ENCODE assay signal across 23 cellular contexts in the genomic region with DNA sequence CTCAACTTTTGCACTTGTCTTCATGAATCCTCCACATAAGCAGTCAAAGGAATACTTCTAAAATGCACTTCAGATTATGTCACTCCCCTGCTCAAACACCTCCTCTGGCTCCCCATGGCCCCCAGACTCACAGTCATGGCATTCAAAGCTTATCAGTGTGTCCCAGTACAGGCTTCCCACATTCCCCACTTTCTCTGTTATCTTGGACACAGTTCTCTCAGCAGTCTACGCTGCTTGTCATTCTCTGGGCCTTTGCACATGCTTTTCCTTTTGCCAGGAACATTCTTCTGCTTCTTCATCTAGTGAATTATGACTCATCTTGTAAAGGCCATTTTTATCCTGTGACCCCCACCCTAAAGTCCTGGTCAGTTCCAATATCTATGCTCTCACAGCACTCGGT. TPM values are rescaled to one million over a fixed set of nuclear protein-coding genes. Genes with fewer than 3 reads are reported as not detected.
"Had no signal": no experiment of that assay in that cellular context is flagged by ENCODE, and none has a peak within 500 bp of the region (broad histone marks: within the 10 kb centered on the region; RNA-seq: fewer than 3 reads in every experiment).

No MANE protein-coding gene starts in this region.

- H3K9me3 ChIP-seq: SJCRH30 had no signal

- H3K4me2 ChIP-seq: KMS-11 had no signal

- DNase-seq: IMR-90, Kasumi-1, MM.1S, NCI-H1092 treated with DMSO at 0.1 percent for 48 hours, NCI-H1436, NCI-H187, NCI-H2029, NCI-H2081 treated with DMSO at 0.1 percent for 48 hours, NCI-H2171, NCI-H226, NCI-H446, NCI-H510A, NCI-H524 treated with DMSO at 0.1 percent for 48 hours, NCI-H69, NCI-H774, Right ventricle myocardium superior, RPMI8226, SJCRH30 had no signal

- H3K36me3 ChIP-seq: SJCRH30 had no signal

- H3K4me3 ChIP-seq: SJCRH30 had no signal

- H3K27me3 ChIP-seq: SJCRH30 had no signal

- FAIRE-seq: RCC 7860 had no signal

- H3K27ac ChIP-seq: KMS-11, SJCRH30 had no signal

- H3K9ac ChIP-seq: KMS-11 had no signal

- ATAC-seq: SK-N-SH treated with all-trans-retinoic acid at 6 μM for 48 hours had no signal

RNA-seq across cellular contexts. Expression of a gene that starts 31.8 kb away (rescaled TPM):
- total RNA-seq: HT-29, M059J, SJCRH30 had no signal
